Comparison of ENCODE assay signal across 1 cellular context in the genomic region with DNA sequence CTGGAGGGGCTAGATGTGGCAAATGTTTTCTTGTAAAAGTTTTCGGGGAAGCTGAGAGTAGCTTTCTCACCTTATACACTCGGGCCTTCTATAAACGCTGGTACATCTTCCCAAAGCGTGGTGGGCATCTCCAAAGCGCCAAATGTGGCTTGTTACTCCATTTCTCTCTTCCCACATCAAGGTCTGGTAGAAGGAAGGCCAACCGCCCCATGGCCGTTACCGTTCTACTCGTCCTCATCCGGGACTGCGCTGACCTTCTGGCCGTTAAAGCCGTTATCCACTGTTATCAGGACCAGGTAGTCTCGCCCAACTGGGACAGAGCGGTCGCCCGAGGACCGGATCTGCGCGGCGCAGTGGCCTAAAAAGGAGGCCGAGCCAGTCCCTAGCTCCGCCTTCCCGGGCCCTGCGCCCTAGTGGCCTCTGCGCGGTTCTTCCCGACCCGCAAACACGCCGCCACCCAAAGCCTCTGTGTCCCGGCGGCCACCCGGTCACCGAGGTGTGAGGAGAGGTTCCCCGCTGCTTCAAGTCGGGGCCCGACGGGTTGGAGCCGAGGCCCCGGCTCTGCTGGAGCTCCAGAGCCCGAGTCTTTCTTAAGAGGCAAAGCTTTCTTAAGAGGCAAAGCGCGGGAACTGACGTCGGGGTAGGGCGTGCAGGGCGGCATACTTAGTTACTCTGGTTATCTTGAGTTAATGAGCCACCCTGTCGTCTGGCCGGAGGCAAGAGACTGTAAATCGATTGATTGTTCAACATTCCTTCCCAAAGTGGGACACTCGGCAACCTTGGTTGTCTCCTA.
TF ChIP-seq lines count a peak whose summit lies in the region.

No MANE protein-coding gene starts in this region.

TF ChIP-seq in K562, 482 proteins besides CTCF, POLR2A, EP300 and RAD21 (continued from another document):
- TF ChIP-seq, protein P1, sequence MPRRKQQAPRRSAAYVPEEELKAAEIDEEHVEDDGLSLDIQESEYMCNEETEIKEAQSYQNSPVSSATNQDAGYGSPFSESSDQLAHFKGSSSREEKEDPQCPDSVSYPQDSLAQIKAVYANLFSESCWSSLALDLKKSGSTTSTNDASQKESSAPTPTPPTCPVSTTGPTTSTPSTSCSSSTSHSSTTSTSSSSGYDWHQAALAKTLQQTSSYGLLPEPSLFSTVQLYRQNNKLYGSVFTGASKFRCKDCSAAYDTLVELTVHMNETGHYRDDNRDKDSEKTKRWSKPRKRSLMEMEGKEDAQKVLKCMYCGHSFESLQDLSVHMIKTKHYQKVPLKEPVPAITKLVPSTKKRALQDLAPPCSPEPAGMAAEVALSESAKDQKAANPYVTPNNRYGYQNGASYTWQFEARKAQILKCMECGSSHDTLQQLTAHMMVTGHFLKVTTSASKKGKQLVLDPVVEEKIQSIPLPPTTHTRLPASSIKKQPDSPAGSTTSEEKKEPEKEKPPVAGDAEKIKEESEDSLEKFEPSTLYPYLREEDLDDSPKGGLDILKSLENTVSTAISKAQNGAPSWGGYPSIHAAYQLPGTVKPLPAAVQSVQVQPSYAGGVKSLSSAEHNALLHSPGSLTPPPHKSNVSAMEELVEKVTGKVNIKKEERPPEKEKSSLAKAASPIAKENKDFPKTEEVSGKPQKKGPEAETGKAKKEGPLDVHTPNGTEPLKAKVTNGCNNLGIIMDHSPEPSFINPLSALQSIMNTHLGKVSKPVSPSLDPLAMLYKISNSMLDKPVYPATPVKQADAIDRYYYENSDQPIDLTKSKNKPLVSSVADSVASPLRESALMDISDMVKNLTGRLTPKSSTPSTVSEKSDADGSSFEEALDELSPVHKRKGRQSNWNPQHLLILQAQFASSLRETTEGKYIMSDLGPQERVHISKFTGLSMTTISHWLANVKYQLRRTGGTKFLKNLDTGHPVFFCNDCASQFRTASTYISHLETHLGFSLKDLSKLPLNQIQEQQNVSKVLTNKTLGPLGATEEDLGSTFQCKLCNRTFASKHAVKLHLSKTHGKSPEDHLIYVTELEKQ (CRISPR knock-in tag; IDR thresholded peaks at IDR 0.05) = no peak
- TF ChIP-seq RCOR1 (IDR thresholded peaks at IDR 0.05; ENCODE audit: borderline replicate concordance in 1 of 2, low read depth in 2 of 2, low read length in 2 of 2) (peak; percentile 77 to 97; a peak in 3 of 4 replicates), ZNF184 (CRISPR knock-in tag; IDR thresholded peaks at IDR 0.05) (no peak), BRD4 (IDR thresholded peaks at IDR 0.05) (peak; percentile 85), CEBPG (CRISPR knock-in tag; IDR thresholded peaks at IDR 0.05) (no peak; the same call in 1 of the 2 replicates), CEBPG (tag; conservative IDR thresholded peaks at IDR 0.05 in 1 of 2, IDR thresholded peaks at IDR 0.05 in 1 of 2) (no peak; a peak in 3 of 4 replicates), BCL6 (CRISPR knock-in tag; IDR thresholded peaks at IDR 0.05) (no peak), RUNX1 (IDR thresholded peaks at IDR 0.05; ENCODE audit: low read depth) (no peak; the same call in 1 of the 2 replicates), POLR2B (IDR thresholded peaks at IDR 0.05; ENCODE audit: low read depth, partially characterized antibody) (peak; percentile 95), POLR3G (IDR thresholded peaks at IDR 0.05; ENCODE audit: extremely low read depth, insufficient read length, insufficient replicate concordance) (no peak), GTF2F1 (IDR thresholded peaks at IDR 0.05; ENCODE audit: low read depth, low read length) (peak; percentile 90), ASH1L (IDR thresholded peaks at IDR 0.05; ENCODE audit: borderline replicate concordance, low read depth, partially characterized antibody) (peak; percentile 47), TARDBP (IDR thresholded peaks at IDR 0.05) (no peak; the same call in 1 of the 2 replicates), SIN3B (IDR thresholded peaks at IDR 0.05; ENCODE audit: low read depth) (no peak), MAFK (IDR thresholded peaks at IDR 0.05; ENCODE audit: low read length) (no peak), MAZ (CRISPR knock-in tag; conservative IDR thresholded peaks at IDR 0.05 in 1 of 2, IDR thresholded peaks at IDR 0.05 in 1 of 2) (peak; percentile 56 to 92), BCOR (IDR thresholded peaks at IDR 0.05) (peak; percentile 66)
- TF ChIP-seq, protein P2, sequence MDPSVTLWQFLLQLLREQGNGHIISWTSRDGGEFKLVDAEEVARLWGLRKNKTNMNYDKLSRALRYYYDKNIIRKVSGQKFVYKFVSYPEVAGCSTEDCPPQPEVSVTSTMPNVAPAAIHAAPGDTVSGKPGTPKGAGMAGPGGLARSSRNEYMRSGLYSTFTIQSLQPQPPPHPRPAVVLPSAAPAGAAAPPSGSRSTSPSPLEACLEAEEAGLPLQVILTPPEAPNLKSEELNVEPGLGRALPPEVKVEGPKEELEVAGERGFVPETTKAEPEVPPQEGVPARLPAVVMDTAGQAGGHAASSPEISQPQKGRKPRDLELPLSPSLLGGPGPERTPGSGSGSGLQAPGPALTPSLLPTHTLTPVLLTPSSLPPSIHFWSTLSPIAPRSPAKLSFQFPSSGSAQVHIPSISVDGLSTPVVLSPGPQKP (CRISPR knock-in tag; IDR thresholded peaks at IDR 0.05) = 0 out of 2 replicates have a peak, but pooled peaks have one; percentile 91
- TF ChIP-seq, protein P3, sequence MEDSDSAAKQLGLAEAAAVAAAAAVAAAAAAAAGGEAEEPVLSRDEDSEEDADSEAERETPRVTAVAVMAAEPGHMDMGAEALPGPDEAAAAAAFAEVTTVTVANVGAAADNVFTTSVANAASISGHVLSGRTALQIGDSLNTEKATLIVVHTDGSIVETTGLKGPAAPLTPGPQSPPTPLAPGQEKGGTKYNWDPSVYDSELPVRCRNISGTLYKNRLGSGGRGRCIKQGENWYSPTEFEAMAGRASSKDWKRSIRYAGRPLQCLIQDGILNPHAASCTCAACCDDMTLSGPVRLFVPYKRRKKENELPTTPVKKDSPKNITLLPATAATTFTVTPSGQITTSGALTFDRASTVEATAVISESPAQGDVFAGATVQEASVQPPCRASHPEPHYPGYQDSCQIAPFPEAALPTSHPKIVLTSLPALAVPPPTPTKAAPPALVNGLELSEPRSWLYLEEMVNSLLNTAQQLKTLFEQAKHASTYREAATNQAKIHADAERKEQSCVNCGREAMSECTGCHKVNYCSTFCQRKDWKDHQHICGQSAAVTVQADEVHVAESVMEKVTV (CRISPR knock-in tag; IDR thresholded peaks at IDR 0.05) = no peak
- TF ChIP-seq, protein P4, sequence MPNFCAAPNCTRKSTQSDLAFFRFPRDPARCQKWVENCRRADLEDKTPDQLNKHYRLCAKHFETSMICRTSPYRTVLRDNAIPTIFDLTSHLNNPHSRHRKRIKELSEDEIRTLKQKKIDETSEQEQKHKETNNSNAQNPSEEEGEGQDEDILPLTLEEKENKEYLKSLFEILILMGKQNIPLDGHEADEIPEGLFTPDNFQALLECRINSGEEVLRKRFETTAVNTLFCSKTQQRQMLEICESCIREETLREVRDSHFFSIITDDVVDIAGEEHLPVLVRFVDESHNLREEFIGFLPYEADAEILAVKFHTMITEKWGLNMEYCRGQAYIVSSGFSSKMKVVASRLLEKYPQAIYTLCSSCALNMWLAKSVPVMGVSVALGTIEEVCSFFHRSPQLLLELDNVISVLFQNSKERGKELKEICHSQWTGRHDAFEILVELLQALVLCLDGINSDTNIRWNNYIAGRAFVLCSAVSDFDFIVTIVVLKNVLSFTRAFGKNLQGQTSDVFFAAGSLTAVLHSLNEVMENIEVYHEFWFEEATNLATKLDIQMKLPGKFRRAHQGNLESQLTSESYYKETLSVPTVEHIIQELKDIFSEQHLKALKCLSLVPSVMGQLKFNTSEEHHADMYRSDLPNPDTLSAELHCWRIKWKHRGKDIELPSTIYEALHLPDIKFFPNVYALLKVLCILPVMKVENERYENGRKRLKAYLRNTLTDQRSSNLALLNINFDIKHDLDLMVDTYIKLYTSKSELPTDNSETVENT (CRISPR knock-in tag; IDR thresholded peaks at IDR 0.05) = peak; percentile 73
